Comparison of ENCODE assay signal across 1 cellular context in genomic region chr16:13269905-13270528, GRCh38.
A peak's percentile ranks its signal among the peaks of the same experiment; 100 is the strongest.
TF ChIP-seq lines count a peak whose summit lies in the region.

No MANE protein-coding gene starts in this region.

TF ChIP-seq in HepG2, 621 proteins besides CTCF, POLR2A, EP300 and RAD21 (continued from another document and continues in another):
- peak; percentile 77 for TF ChIP-seq FOXP1 (IDR thresholded peaks at IDR 0.05)
- peak; percentile 99 for TF ChIP-seq FOXP1 (CRISPR knock-in tag; IDR thresholded peaks at IDR 0.05)
- TF ChIP-seq ZNF580 (CRISPR knock-in tag; IDR thresholded peaks at IDR 0.05; ENCODE audit: borderline replicate concordance, low read depth), result peak; percentile 86; the same call in 1 of the 2 replicates
- TF ChIP-seq ZNF253 (CRISPR knock-in tag; IDR thresholded peaks at IDR 0.05; ENCODE audit: borderline replicate concordance), result no peak
- peak; percentile 91 for TF ChIP-seq IKZF5 (CRISPR knock-in tag; IDR thresholded peaks at IDR 0.05)
- TF ChIP-seq PCBP2 (optimal IDR thresholded peaks at IDR 0.05; ENCODE audit: low read depth, low read length, poor library complexity, severe bottlenecking), result no peak
- 0 out of 2 replicates have a peak, but pooled peaks have one; percentile 62 for TF ChIP-seq GLI4 (CRISPR knock-in tag; IDR thresholded peaks at IDR 0.05; ENCODE audit: borderline replicate concordance)
- TF ChIP-seq DMAP1 (CRISPR knock-in tag; IDR thresholded peaks at IDR 0.05), result peak; percentile 70; the same call in 1 of the 2 replicates
- no peak for TF ChIP-seq TCF7L2 (IDR thresholded peaks at IDR 0.05; ENCODE audit: low read depth, low read length)
- TF ChIP-seq SIN3A (IDR thresholded peaks at IDR 0.05; ENCODE audit: borderline replicate concordance, low read depth, low read length), result no peak
- TF ChIP-seq SCMH1 (CRISPR knock-in tag; IDR thresholded peaks at IDR 0.05; ENCODE audit: borderline replicate concordance), result no peak
- peak; percentile 92 for TF ChIP-seq ZNF230 (CRISPR knock-in tag; IDR thresholded peaks at IDR 0.05)
- TF ChIP-seq ZBTB8A (CRISPR knock-in tag; IDR thresholded peaks at IDR 0.05; ENCODE audit: borderline replicate concordance, low read depth), result peak; percentile 85; the same call in 1 of the 2 replicates
- TF ChIP-seq ZNF468 (CRISPR knock-in tag; IDR thresholded peaks at IDR 0.05), result no peak
- no peak for TF ChIP-seq TRAFD1 (CRISPR knock-in tag; IDR thresholded peaks at IDR 0.05; ENCODE audit: borderline replicate concordance)
- TF ChIP-seq ZFP37 (CRISPR knock-in tag; IDR thresholded peaks at IDR 0.05; ENCODE audit: borderline replicate concordance), result 0 out of 2 replicates have a peak, but pooled peaks have one; percentile 64
- peak; percentile 86 for TF ChIP-seq ZSCAN25 (CRISPR knock-in tag; IDR thresholded peaks at IDR 0.05)
- TF ChIP-seq REST (IDR thresholded peaks at IDR 0.05; ENCODE audit: borderline replicate concordance in 1 of 2, low read depth in 1 of 2, low read length in 2 of 2), result peak in 1 of 2 experiments; percentile 76; a peak in 2 of 4 replicates
- TF ChIP-seq IRX3 (CRISPR knock-in tag; IDR thresholded peaks at IDR 0.05; ENCODE audit: borderline replicate concordance, low read depth), result peak; percentile 81; the same call in 1 of the 2 replicates
- TF ChIP-seq REXO4 (CRISPR knock-in tag; IDR thresholded peaks at IDR 0.05; ENCODE audit: borderline replicate concordance), result no peak
- no peak for TF ChIP-seq ZNF597 (CRISPR knock-in tag; IDR thresholded peaks at IDR 0.05)
- TF ChIP-seq SMC3 (IDR thresholded peaks at IDR 0.05; ENCODE audit: low read length), result peak; percentile 52
- TF ChIP-seq SKIL (CRISPR knock-in tag; IDR thresholded peaks at IDR 0.05; ENCODE audit: borderline replicate concordance), result peak; percentile 98
- TF ChIP-seq FOSL1 (CRISPR knock-in tag; IDR thresholded peaks at IDR 0.05; ENCODE audit: borderline replicate concordance), result peak; percentile 6; the same call in 1 of the 2 replicates
- no peak for TF ChIP-seq ARNT (IDR thresholded peaks at IDR 0.05)
- no peak for TF ChIP-seq ZFYVE20 (CRISPR knock-in tag; IDR thresholded peaks at IDR 0.05; ENCODE audit: borderline replicate concordance, low read depth)
- peak; percentile 76 for TF ChIP-seq JUND (CRISPR knock-in tag; IDR thresholded peaks at IDR 0.05)
- TF ChIP-seq ZNF317 (CRISPR knock-in tag; IDR thresholded peaks at IDR 0.05), result peak; percentile 91
- no peak for TF ChIP-seq POLR2G (IDR thresholded peaks at IDR 0.05; ENCODE audit: low read depth, low read length)
- TF ChIP-seq DNMT3B (CRISPR knock-in tag; conservative IDR thresholded peaks at IDR 0.05), result no peak
- TF ChIP-seq MED8 (CRISPR knock-in tag; IDR thresholded peaks at IDR 0.05; ENCODE audit: insufficient replicate concordance), result peak; percentile 86
- TF ChIP-seq DNMT1 (CRISPR knock-in tag; IDR thresholded peaks at IDR 0.05), result no peak
- TF ChIP-seq ZNF512 (CRISPR knock-in tag; IDR thresholded peaks at IDR 0.05), result peak; percentile 65; the same call in 1 of the 2 replicates
- 0 out of 2 replicates have a peak, but pooled peaks have one; percentile 14 for TF ChIP-seq ZNF577 (CRISPR knock-in tag; IDR thresholded peaks at IDR 0.05; ENCODE audit: borderline replicate concordance, low read depth)
- no peak for TF ChIP-seq MTF1 (CRISPR knock-in tag; IDR thresholded peaks at IDR 0.05)
- TF ChIP-seq ISL2 (CRISPR knock-in tag; IDR thresholded peaks at IDR 0.05), result peak; percentile 96
- TF ChIP-seq DPF2 (CRISPR knock-in tag; IDR thresholded peaks at IDR 0.05; ENCODE audit: borderline replicate concordance, low read depth), result peak; percentile 100
- no peak for TF ChIP-seq NFAT5 (CRISPR knock-in tag; IDR thresholded peaks at IDR 0.05)
- no peak; the same call in 1 of the 2 replicates for TF ChIP-seq HIVEP1 (CRISPR knock-in tag; IDR thresholded peaks at IDR 0.05)
- TF ChIP-seq ZSCAN31 (CRISPR knock-in tag; IDR thresholded peaks at IDR 0.05; ENCODE audit: low read depth), result peak; percentile 78; the same call in 1 of the 2 replicates
- no peak for TF ChIP-seq ZBTB21 (CRISPR knock-in tag; IDR thresholded peaks at IDR 0.05)
- peak; percentile 97 for TF ChIP-seq SMAD3 (CRISPR knock-in tag; IDR thresholded peaks at IDR 0.05)
- TF ChIP-seq SOX5 (CRISPR knock-in tag; IDR thresholded peaks at IDR 0.05; ENCODE audit: borderline replicate concordance), result peak; percentile 90
- no peak for TF ChIP-seq ZNF17 (CRISPR knock-in tag; IDR thresholded peaks at IDR 0.05)
- peak; percentile 90; the same call in 1 of the 2 replicates for TF ChIP-seq ZBTB39 (CRISPR knock-in tag; IDR thresholded peaks at IDR 0.05)
